Comparison of ENCODE assay signal across 13 cellular contexts in genomic region chr17:61393904-61394629, GRCh38. TPM values are rescaled to one million over a fixed set of nuclear protein-coding genes. Genes with fewer than 3 reads are reported as not detected.
DNase-seq lines count a peak whose midpoint lies in the region; ATAC-seq, FAIRE-seq and TF ChIP-seq lines count a peak whose summit lies in the region.
"Had no signal": no experiment of that assay in that cellular context is flagged by ENCODE, and none has a peak within 500 bp of the region (broad histone marks: within the 10 kb centered on the region; RNA-seq: fewer than 3 reads in every experiment).

No MANE protein-coding gene starts in this region.

- no peaks in the 10 kb centered on the region for H3K9me3 Mint-ChIP-seq in T-helper 2 cell treated with Interferon-gamma antibody and Interleukin-4, amounts not matched to agents 5 μg/mL and 100 μg/mL, for 36 hours

- no peaks in the 10 kb centered on the region for H3K36me3 ChIP-seq in K562 (ENCODE audit: control insufficient read depth, insufficient read depth, low read length)
- H3K36me3 ChIP-seq in breast epithelium = no peaks in the 10 kb centered on the region
- H3K36me3 ChIP-seq: sigmoid colon, thyroid gland had no signal

- H3K27ac ChIP-seq in AG04450 (ENCODE audit: low read depth, low read length) = peak overlapping the region; percentile 52
- no peak overlapping the region for H3K27ac ChIP-seq in K562 (ENCODE audit: extremely low read depth, low read depth, low read length)
- peak overlapping the region in 1 of 2 donors; percentile 94 for H3K27ac ChIP-seq in breast epithelium
- H3K27ac ChIP-seq: thyroid gland had no signal

- CTCF ChIA-PET in AG04450 (lab: Charles Lee) = interaction anchor here (0.8 to 1.6 kb wide), 6 partner anchors 13 to 423 kb away, joined by 3 to 6 read pairs (median 4); no protein-coding TSS in a partner anchor
- CTCF ChIA-PET in K562 (lab: Yijun Ruan, JAX; ENCODE audit: low intra/inter-chr PET ratio) = no interaction called here

- no peak for DNase-seq in AG04450 (ENCODE audit: low read depth, low spot score)
- peak; percentile 90 for DNase-seq in HuH-7.5 (ENCODE audit: low spot score)
- peak in 1 of 4 experiments; percentile 15 for DNase-seq in K562 (ENCODE audit: extremely low read depth in 1 of 4, low spot score in 3 of 4)
- peak; percentile 70 for DNase-seq in myocyte (ENCODE audit: low read depth)
- DNase-seq in T-helper 2 cell treated with Interferon-gamma antibody and Interleukin-4, amounts not matched to agents 5 μg/mL and 100 μg/mL, for 36 hours (ENCODE audit: low spot score) = no peak
- DNase-seq in superior temporal gyrus (ENCODE audit: extremely low spot score) = no peak
- DNase-seq in breast epithelium (ENCODE audit: low spot score in 2 of 2) = no peak
- DNase-seq: head of caudate nucleus, NCI-H1436, sigmoid colon, thyroid gland had no signal

- H3K4me1 ChIP-seq in K562 (replicated peaks in 1 of 2; ENCODE audit: control insufficient read depth in 2 of 2, insufficient read depth in 2 of 2, low read length in 2 of 2) (peaks cover 0 to 10% of the 10 kb centered on the region in 2 experiments; a peak in 2 of 5 replicates), breast epithelium (peaks cover 0 to 3% of the 10 kb centered on the region in 2 donors)

- H3K4me3 Mint-ChIP-seq in T-helper 2 cell treated with Interferon-gamma antibody and Interleukin-4, amounts not matched to agents 5 μg/mL and 100 μg/mL, for 36 hours = no peak overlapping the region

- no peaks in the 10 kb centered on the region; the same call in 1 of the 2 replicates for H3K9me3 ChIP-seq in AG04450 (ENCODE audit: control insufficient read depth, insufficient read depth, low read length)
- H3K9me3 ChIP-seq in K562 (replicated peaks; ENCODE audit: control insufficient read depth, insufficient read depth, low read depth, low read length) = no peaks in the 10 kb centered on the region
- H3K9me3 ChIP-seq in breast epithelium = no peaks in the 10 kb centered on the region
- H3K9me3 ChIP-seq: sigmoid colon, thyroid gland had no signal

- ATAC-seq in K562 (no peak), GM19328 (IDR thresholded peaks at IDR 0.05; ENCODE audit: unreplicated experiment) (no peak)

- H3K79me2 ChIP-seq in K562 (ENCODE audit: control insufficient read depth, insufficient read depth, low read length) = no peaks in the 10 kb centered on the region

- BruUV-seq in K562 (replicated peaks; lab: Mats Ljungman, UMichigan) = no TSS peak

- FAIRE-seq in K562 (lab: Jason Lieb, UNC) = no peak

- no peak overlapping the region for H3K27ac Mint-ChIP-seq in T-helper 2 cell treated with Interferon-gamma antibody and Interleukin-4, amounts not matched to agents 5 μg/mL and 100 μg/mL, for 36 hours

- in situ Hi-C loops in K562 (cut with MboI) = no loop called here

- H3K27me3 ChIP-seq in AG04450 (ENCODE audit: control insufficient read depth, insufficient read depth, low read length) (no peaks in the 10 kb centered on the region), K562 (ENCODE audit: control insufficient read depth in 2 of 2, insufficient read depth in 2 of 2, low read length in 2 of 2) (peaks cover 0 to 32% of the 10 kb centered on the region in 2 experiments; a peak in 2 of 5 replicates), breast epithelium (peaks cover 8 to 13% of the 10 kb centered on the region in 2 donors)

- no peaks in the 10 kb centered on the region for H3K9me1 ChIP-seq in K562 (ENCODE audit: control insufficient read depth, insufficient read depth, low read length)

- no peak for TF ChIP-seq EP300 in K562 (IDR thresholded peaks at IDR 0.05; ENCODE audit: low read length)

- H3K36me3 Mint-ChIP-seq in T-helper 2 cell treated with Interferon-gamma antibody and Interleukin-4, amounts not matched to agents 5 μg/mL and 100 μg/mL, for 36 hours (ENCODE audit: low read depth) = peaks cover 3% of the 10 kb centered on the region

- 0 out of 4 replicates have a peak, but pooled peaks of 1 of the 2 experiments have one; percentile 10 for TF ChIP-seq RAD21 in K562 (CRISPR knock-in tag; conservative IDR thresholded peaks at IDR 0.05 in 1 of 2, IDR thresholded peaks at IDR 0.05 in 1 of 2)

- H3K4me2 ChIP-seq in K562 (ENCODE audit: insufficient read depth, low read length) = no peak overlapping the region

- peaks cover 6% of the 10 kb centered on the region; the same call in 1 of the 2 replicates for H4K20me1 ChIP-seq in K562 (replicated peaks; ENCODE audit: control insufficient read depth, insufficient read depth, low read length)

- H3K27me3 Mint-ChIP-seq in T-helper 2 cell treated with Interferon-gamma antibody and Interleukin-4, amounts not matched to agents 5 μg/mL and 100 μg/mL, for 36 hours (ENCODE audit: low read depth) = peaks cover 33% of the 10 kb centered on the region

- TF ChIP-seq CTCF in AG04450 (IDR thresholded peaks at IDR 0.05; ENCODE audit: low read depth, low read length) = no peak; the same call in 1 of the 2 replicates
- no peak for TF ChIP-seq CTCF in K562 (IDR thresholded peaks at IDR 0.05 in 2 of 3, conservative IDR thresholded peaks at IDR 0.05 in 1 of 3; ENCODE audit: insufficient read depth in 2 of 3, low read depth in 1 of 3, low read length in 3 of 3)
- no peak for TF ChIP-seq CTCF in breast epithelium (IDR thresholded peaks at IDR 0.05)

- H2AFZ ChIP-seq in K562 (ENCODE audit: low read depth, low read length) = no peak overlapping the region

- no peak for TF ChIP-seq POLR2A in K562 (conservative IDR thresholded peaks at IDR 0.05)
- no peak for TF ChIP-seq POLR2A in breast epithelium (IDR thresholded peaks at IDR 0.05)

- H3K4me3 ChIP-seq in AG04450 (ENCODE audit: low read depth, low read length) = no peak overlapping the region
- H3K4me3 ChIP-seq in K562 = no peak overlapping the region
- H3K4me3 ChIP-seq in breast epithelium = no peak overlapping the region
- H3K4me3 ChIP-seq: sigmoid colon, thyroid gland had no signal

- H3K4me1 Mint-ChIP-seq in T-helper 2 cell treated with Interferon-gamma antibody and Interleukin-4, amounts not matched to agents 5 μg/mL and 100 μg/mL, for 36 hours (ENCODE audit: low read depth) = peaks cover 4% of the 10 kb centered on the region

- 1% methylated on average over 7 of the region's 7 CpGs for whole genome bisulfite sequencing in K562 (ENCODE audit: insufficient coverage, low coverage, missing lambda C conversion rate)

- no peak overlapping the region for H3K9ac ChIP-seq in K562 (ENCODE audit: insufficient read depth in 1 of 2, low read depth in 2 of 2, low read length in 2 of 2)

- POLR2A ChIA-PET in AG04450 (lab: Yijun Ruan, JAX) = interaction anchor here (0.6 to 1.9 kb wide), 4 partner anchors 9 to 86 kb away, joined by 3 to 7 read pairs (median 4); no protein-coding TSS in a partner anchor
- POLR2A ChIA-PET in K562 (lab: Yijun Ruan, JAX) = no interaction called here

- intact Hi-C loops in K562 (cut with micrococcal nuclease) (loop anchor here (5.0 kb wide), 1 partner anchor 672 kb away; no protein-coding TSS in a partner anchor), breast epithelium (cut with DNase I; ENCODE audit: low total_unique reads) (no loop called here)

TF ChIP-seq in K562, 482 proteins besides CTCF, POLR2A, EP300 and RAD21 (continues in another document):
- TF ChIP-seq SMAD1 (IDR thresholded peaks at IDR 0.05; ENCODE audit: low read depth, low read length, partially characterized antibody) (no peak), ZNF830 (CRISPR knock-in tag; IDR thresholded peaks at IDR 0.05) (no peak)

RNA-seq across cellular contexts. Expression of gene TBX2, which starts 5.6 kb away (rescaled TPM):
- polyA plus RNA-seq in AG04450 (2011; rRNA removed) = 18.3 and 22.0 TPM in 2 replicates
- polyA minus RNA-seq in AG04450 (2011; rRNA and poly(A)+ RNA removed) = 36.1 and 52.1 TPM in 2 replicates
- total RNA-seq in K562 (2011; cell fraction: chromatin; rRNA removed; ENCODE audit: low replicate concordance) = not detected in 2 replicates
- not detected in 2 replicates for total RNA-seq in K562 (2011; cell fraction: nucleolus; rRNA removed)
- total RNA-seq in K562 (2011; cell fraction: nucleoplasm; rRNA removed) = not detected in 2 replicates
- not detected in 2 replicates for total RNA-seq in K562 (2014; rRNA removed)
- not detected in 2 replicates for total RNA-seq in K562 (2014; rRNA removed; fragmentation: Illumina TruSeq; extraction: Trizol)
- not detected in 2 replicates for total RNA-seq in K562 (2015; rRNA removed; fragmentation: Illumina TruSeq; extraction: Trizol)
- total RNA-seq in K562 (2021) = 0.13 and 0.18 TPM in 2 replicates
- polyA plus RNA-seq in K562 (2011; rRNA removed) = not detected in 2 replicates
- polyA plus RNA-seq in K562 (2011; cell fraction: cytosol; rRNA removed) = not detected in 2 replicates
- polyA plus RNA-seq in K562 (2011; cell fraction: nucleus; rRNA removed) = not detected in 2 replicates
- polyA plus RNA-seq in K562 (2012) = 0.03 TPM in 1 of 2 replicates, not detected in the other
- not detected in 2 replicates for polyA plus RNA-seq in K562 (2014; fragmentation: Illumina TruSeq; extraction: Trizol)
- polyA plus RNA-seq in K562 (2014; fragmentation: Nextera tagmentation; extraction: Ambion mirVana) = not detected
- not detected in 2 replicates for polyA plus RNA-seq in K562 (2014; rRNA removed)
- polyA minus RNA-seq in K562 (2011; rRNA and poly(A)+ RNA removed) = not detected in 2 replicates
- polyA minus RNA-seq in K562 (2011; cell fraction: cytosol; rRNA and poly(A)+ RNA removed) = not detected in 2 replicates
- not detected in 2 replicates for polyA minus RNA-seq in K562 (2011; cell fraction: nucleus; rRNA and poly(A)+ RNA removed)
- 6.5 and 7.7 TPM in 2 replicates for total RNA-seq in myocyte
- 1.8 TPM for polyA plus RNA-seq in myocyte (2012)
- 1 to 10 TPM; 4.8 to 8.5 (median 5.7) TPM for total RNA-seq in breast epithelium
- total RNA-seq: dermis microvascular lymphatic vessel endothelial cell had no signal

RNA-seq across cellular contexts. Expression of gene TBX4, which starts 58.2 kb away (rescaled TPM):
- polyA plus RNA-seq in AG04450 (2011; rRNA removed) = 0.06 and 0.11 TPM in 2 replicates
- polyA minus RNA-seq in AG04450 (2011; rRNA and poly(A)+ RNA removed) = not detected in 2 replicates
- total RNA-seq in K562 (2011; cell fraction: chromatin; rRNA removed; ENCODE audit: low replicate concordance) = not detected in 2 replicates
- total RNA-seq in K562 (2011; cell fraction: nucleolus; rRNA removed) = not detected in 2 replicates
- total RNA-seq in K562 (2011; cell fraction: nucleoplasm; rRNA removed) = not detected in 2 replicates
- not detected in 2 replicates for total RNA-seq in K562 (2014; rRNA removed)
- not detected in 2 replicates for total RNA-seq in K562 (2014; rRNA removed; fragmentation: Illumina TruSeq; extraction: Trizol)
- total RNA-seq in K562 (2015; rRNA removed; fragmentation: Illumina TruSeq; extraction: Trizol) = not detected in 2 replicates
- total RNA-seq in K562 (2021) = not detected in 2 replicates
- not detected in 2 replicates for polyA plus RNA-seq in K562 (2011; rRNA removed)
- polyA plus RNA-seq in K562 (2011; cell fraction: cytosol; rRNA removed) = not detected in 2 replicates
- polyA plus RNA-seq in K562 (2011; cell fraction: nucleus; rRNA removed) = not detected in 2 replicates
- 0.06 TPM in 1 of 2 replicates, not detected in the other for polyA plus RNA-seq in K562 (2012)
- not detected in 2 replicates for polyA plus RNA-seq in K562 (2014; fragmentation: Illumina TruSeq; extraction: Trizol)
- not detected for polyA plus RNA-seq in K562 (2014; fragmentation: Nextera tagmentation; extraction: Ambion mirVana)
- polyA plus RNA-seq in K562 (2014; rRNA removed) = not detected in 2 replicates
- not detected in 2 replicates for polyA minus RNA-seq in K562 (2011; rRNA and poly(A)+ RNA removed)
- polyA minus RNA-seq in K562 (2011; cell fraction: cytosol; rRNA and poly(A)+ RNA removed) = not detected in 2 replicates
- not detected in 2 replicates for polyA minus RNA-seq in K562 (2011; cell fraction: nucleus; rRNA and poly(A)+ RNA removed)
- 0.35 and 0.78 TPM in 2 replicates for total RNA-seq in myocyte
- 0.04 TPM for polyA plus RNA-seq in myocyte (2012)
- total RNA-seq in breast epithelium = under 1 TPM in 1 of 3 donors, not detected in 2; 0.80 TPM
- total RNA-seq: dermis microvascular lymphatic vessel endothelial cell, sigmoid colon had no signal
- polyA plus RNA-seq: sigmoid colon had no signal

Comparison
In these comparisons a context has a peak if more than half of its experiments do, and no peak if none do; other contexts are left out.
1. DNase-seq: peak in HuH-7.5 (single experiment) and myocyte (single experiment); none in AG04450 (single experiment), T-helper 2 cell treated with Interferon-gamma antibody and Interleukin-4, amounts not matched to agents 5 μg/mL and 100 μg/mL, for 36 hours (single experiment), superior temporal gyrus (single experiment) and breast epithelium (0 of 2).